8 cellular contexts compared by ENCODE assay signal in the genomic region with DNA sequence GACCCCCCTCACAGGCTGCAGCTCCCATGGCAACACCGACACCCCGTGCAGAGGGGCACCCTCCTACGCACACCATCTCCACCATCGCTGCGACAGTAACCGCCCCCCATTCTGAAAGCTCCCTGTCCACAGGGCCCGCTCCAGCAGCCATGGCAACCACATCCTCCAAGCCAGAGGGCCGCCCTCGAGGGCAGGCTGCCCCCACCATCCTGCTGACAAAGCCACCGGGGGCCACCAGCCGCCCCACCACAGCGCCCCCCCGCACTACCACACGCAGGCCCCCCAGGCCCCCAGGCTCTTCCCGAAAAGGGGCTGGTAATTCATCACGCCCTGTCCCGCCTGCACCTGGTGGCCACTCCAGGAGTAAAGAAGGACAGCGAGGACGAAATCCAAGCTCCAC. TPM values are rescaled to one million over a fixed set of nuclear protein-coding genes. Genes with fewer than 3 reads are reported as not detected.
"Had no signal": no experiment of that assay in that cellular context is flagged by ENCODE, and none has a peak within 500 bp of the region (broad histone marks: within the 10 kb centered on the region; RNA-seq: fewer than 3 reads in every experiment).

No MANE protein-coding gene starts in this region.

- H3K27ac ChIP-seq: GM23248 had no signal

- DNase-seq: GM23248, GOT3, H9, HCEC 1CT, IMR-90 had no signal

- H3K4me3 ChIP-seq: GM23248, K562 had no signal

- H3K4me3 Mint-ChIP-seq: H9 had no signal

- H3K9me3 Mint-ChIP-seq: H9 had no signal

- ATAC-seq: K562 had no signal

RNA-seq across cellular contexts. Expression of a gene that starts 19.9 kb away (rescaled TPM):
- total RNA-seq: GM23248, H4, H9, HT-29, IMR-90, K562 had no signal
- polyA plus RNA-seq: GM23248, IMR-90, K562 had no signal
